9 cellular contexts compared by ENCODE assay signal in the genomic region with DNA sequence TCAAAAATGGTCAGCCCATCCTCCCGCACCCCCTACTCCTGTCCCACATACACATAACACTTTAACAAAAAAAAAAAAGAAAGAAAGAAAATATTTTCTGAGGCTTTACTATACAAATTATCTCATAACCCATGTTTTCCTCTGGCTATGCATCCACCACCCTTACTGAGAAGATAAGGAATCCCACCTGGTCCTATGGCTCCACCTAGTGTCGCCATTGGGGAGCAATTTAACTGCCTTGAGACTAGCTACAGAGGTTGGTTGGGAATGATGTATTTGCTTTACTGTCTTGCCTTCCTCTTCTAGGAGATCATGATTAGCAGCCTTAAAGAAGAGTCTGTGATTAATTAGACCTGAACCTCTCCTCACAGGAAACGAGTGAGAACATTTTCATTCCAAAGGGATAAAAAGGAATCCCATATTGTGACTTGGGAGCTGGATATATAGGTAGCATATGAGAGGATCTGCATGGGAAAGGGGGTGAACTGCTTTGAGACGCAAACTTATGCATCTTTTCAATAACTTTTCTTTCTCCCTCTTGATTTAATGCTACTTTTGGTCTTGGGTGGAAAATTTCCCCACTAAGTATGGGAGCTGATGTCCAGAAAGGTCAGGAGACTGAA.
A peak's percentile ranks its signal among the peaks of the same experiment; 100 is the strongest.
DNase-seq lines count a peak whose midpoint lies in the region; ATAC-seq, FAIRE-seq and TF ChIP-seq lines count a peak whose summit lies in the region.
"Had no signal": no experiment of that assay in that cellular context is flagged by ENCODE, and none has a peak within 500 bp of the region (broad histone marks: within the 10 kb centered on the region; RNA-seq: fewer than 3 reads in every experiment).

No MANE protein-coding gene starts in this region.

- H3K9ac ChIP-seq in SK-N-MC (ENCODE audit: insufficient read length): no peak overlapping the region

- no peak overlapping the region for H3K4me3 Mint-ChIP-seq in progenitor cell of endocrine pancreas (ENCODE audit: low read depth)
- H3K4me3 Mint-ChIP-seq: stimulated activated naive CD8-positive, alpha-beta T cell treated with anti-CD3 and anti-CD28 coated beads, Interleukin-15, Interleukin-2, amounts not matched to agents 100 ng/mL and 50 ng/mL, for 24 hours had no signal

- no peak overlapping the region for H3K4me3 ChIP-seq in SK-N-MC

- no peak overlapping the region for H3K27ac ChIP-seq in SK-N-MC

- intact Hi-C loops in Right ventricle myocardium inferior (cut with DNase I): loop anchor here (2.0 to 10.0 kb wide), 3 partner anchors 81 to 465 kb away; partner anchors contain the start of gene GHR

- H3K27ac Mint-ChIP-seq in activated naive CD4-positive, alpha-beta T cell treated with anti-CD3 and anti-CD28 coated beads, Interleukin-2, amount 50 U/mL, for 72 hours: no peak overlapping the region
- no peak overlapping the region for H3K27ac Mint-ChIP-seq in progenitor cell of endocrine pancreas
- H3K27ac Mint-ChIP-seq: stimulated activated naive CD8-positive, alpha-beta T cell treated with anti-CD3 and anti-CD28 coated beads, Interleukin-15, Interleukin-2, amounts not matched to agents 100 ng/mL and 50 ng/mL, for 24 hours had no signal

- no peaks in the 10 kb centered on the region for H3K9me3 ChIP-seq in SK-N-MC (ENCODE audit: low read depth, low read length)

- ATAC-seq in HG02588 (IDR thresholded peaks at IDR 0.05; ENCODE audit: unreplicated experiment): peak; percentile 92
- peak; percentile 84 to 85 for ATAC-seq in activated naive CD4-positive, alpha-beta T cell treated with anti-CD3 and anti-CD28 coated beads, Interleukin-2, amount 50 U/mL, for 72 hours
- ATAC-seq in Right ventricle myocardium inferior: peak; percentile 88

- DNase-seq in GM12891 (ENCODE audit: insufficient read length, low spot score) (peak; percentile 46), MV-4-11 (lab: John Stamatoyannopoulos, UW) (peak; percentile 67), SK-N-MC (ENCODE audit: low read depth, low spot score) (peak; percentile 66), Right ventricle myocardium inferior (ENCODE audit: missing footprints) (no peak), progenitor cell of endocrine pancreas (ENCODE audit: low spot score, unreplicated experiment) (peak; percentile 62), amniotic stem cell (lab: John Stamatoyannopoulos, UW) (no peak)
- peak in 1 of 2 donors; percentile 70 for DNase-seq in activated naive CD4-positive, alpha-beta T cell treated with anti-CD3 and anti-CD28 coated beads, Interleukin-2, amount 50 U/mL, for 72 hours (ENCODE audit: low spot score in 2 of 2)

- no peaks in the 10 kb centered on the region for H3K36me3 Mint-ChIP-seq in activated naive CD4-positive, alpha-beta T cell treated with anti-CD3 and anti-CD28 coated beads, Interleukin-2, amount 50 U/mL, for 72 hours
- H3K36me3 Mint-ChIP-seq in progenitor cell of endocrine pancreas (ENCODE audit: insufficient read depth): no peaks in the 10 kb centered on the region

- peak; percentile 91 for FAIRE-seq in GM12891 (lab: Jason Lieb, UNC)

- H3K36me3 ChIP-seq in SK-N-MC (ENCODE audit: insufficient read depth, low read length): no peaks in the 10 kb centered on the region

- no peak for TF ChIP-seq POLR2A in GM12891 (IDR thresholded peaks at IDR 0.05; ENCODE audit: low read depth, low read length)

- H3K4me1 Mint-ChIP-seq in progenitor cell of endocrine pancreas (ENCODE audit: low read depth): peaks cover 2% of the 10 kb centered on the region

- H3K27me3 Mint-ChIP-seq in progenitor cell of endocrine pancreas: no peaks in the 10 kb centered on the region

- no peaks in the 10 kb centered on the region for H3K9me3 Mint-ChIP-seq in activated naive CD4-positive, alpha-beta T cell treated with anti-CD3 and anti-CD28 coated beads, Interleukin-2, amount 50 U/mL, for 72 hours
- H3K9me3 Mint-ChIP-seq in progenitor cell of endocrine pancreas (ENCODE audit: low read depth): no peaks in the 10 kb centered on the region
- H3K9me3 Mint-ChIP-seq: stimulated activated naive CD8-positive, alpha-beta T cell treated with anti-CD3 and anti-CD28 coated beads, Interleukin-15, Interleukin-2, amounts not matched to agents 100 ng/mL and 50 ng/mL, for 24 hours had no signal

- TF ChIP-seq CTCF in progenitor cell of endocrine pancreas (IDR thresholded peaks at IDR 0.05; ENCODE audit: unreplicated experiment): peak; percentile 87

TF ChIP-seq in GM12891, 5 proteins besides CTCF, POLR2A, EP300 and RAD21:
- TF ChIP-seq PAX5 (IDR thresholded peaks at IDR 0.05; ENCODE audit: insufficient read depth, low read length, severe bottlenecking) (no peak), POLR2AphosphoS5 (IDR thresholded peaks at IDR 0.05; ENCODE audit: low read depth, low read length) (no peak)

Comparison
In these comparisons a context has a peak if more than half of its experiments do, and no peak if none do; other contexts are left out.
1. DNase-seq: peak in GM12891 (single experiment), MV-4-11 (single experiment), SK-N-MC (single experiment) and progenitor cell of endocrine pancreas (single experiment); none in Right ventricle myocardium inferior (single experiment) and amniotic stem cell (single experiment).
2. Peak in every context shown above with its lines, with median percentiles within 50 percentile points of each other: ATAC-seq.